1 cellular context compared by ENCODE assay signal in the genomic region with DNA sequence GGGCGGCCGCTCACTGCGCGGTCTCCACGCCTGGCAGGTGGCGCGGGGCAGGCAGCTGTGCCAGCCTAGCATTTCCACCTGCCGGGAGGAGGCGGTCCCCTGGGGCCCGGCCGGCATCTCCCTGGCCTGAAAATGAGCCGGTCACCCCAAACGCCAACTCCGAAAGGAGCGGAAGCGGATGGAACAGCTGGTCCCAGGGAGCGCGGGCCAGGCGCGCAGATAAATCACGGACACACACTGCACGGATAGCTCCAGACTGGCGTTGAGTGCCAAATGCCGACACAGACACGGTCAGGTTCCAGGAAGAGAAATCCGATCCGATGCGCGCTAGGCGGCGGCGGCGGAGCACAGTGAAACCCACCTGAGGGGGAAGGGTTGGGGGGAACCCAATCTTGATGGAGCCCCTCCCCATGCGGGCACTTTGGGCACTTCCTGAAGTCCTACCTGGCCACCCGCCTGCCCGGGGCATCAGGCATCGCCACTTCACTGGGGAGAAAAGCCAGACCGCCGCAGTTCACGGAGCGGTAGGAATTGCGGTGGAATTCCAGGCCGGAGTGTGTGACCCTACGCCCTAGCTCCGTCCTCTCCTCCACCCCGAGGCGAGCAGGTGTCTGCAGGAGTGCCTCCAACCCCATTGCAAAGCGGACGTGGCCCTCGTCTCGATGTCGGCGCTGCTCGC.
TF ChIP-seq lines count a peak whose summit lies in the region.

No MANE protein-coding gene starts in this region.

TF ChIP-seq in GM12878, 131 proteins besides CTCF, POLR2A, EP300 and RAD21 (continued from another document):
- TF ChIP-seq, protein P1, sequence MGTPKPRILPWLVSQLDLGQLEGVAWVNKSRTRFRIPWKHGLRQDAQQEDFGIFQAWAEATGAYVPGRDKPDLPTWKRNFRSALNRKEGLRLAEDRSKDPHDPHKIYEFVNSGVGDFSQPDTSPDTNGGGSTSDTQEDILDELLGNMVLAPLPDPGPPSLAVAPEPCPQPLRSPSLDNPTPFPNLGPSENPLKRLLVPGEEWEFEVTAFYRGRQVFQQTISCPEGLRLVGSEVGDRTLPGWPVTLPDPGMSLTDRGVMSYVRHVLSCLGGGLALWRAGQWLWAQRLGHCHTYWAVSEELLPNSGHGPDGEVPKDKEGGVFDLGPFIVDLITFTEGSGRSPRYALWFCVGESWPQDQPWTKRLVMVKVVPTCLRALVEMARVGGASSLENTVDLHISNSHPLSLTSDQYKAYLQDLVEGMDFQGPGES (IDR thresholded peaks at IDR 0.05) = no peak
- TF ChIP-seq, protein P2, sequence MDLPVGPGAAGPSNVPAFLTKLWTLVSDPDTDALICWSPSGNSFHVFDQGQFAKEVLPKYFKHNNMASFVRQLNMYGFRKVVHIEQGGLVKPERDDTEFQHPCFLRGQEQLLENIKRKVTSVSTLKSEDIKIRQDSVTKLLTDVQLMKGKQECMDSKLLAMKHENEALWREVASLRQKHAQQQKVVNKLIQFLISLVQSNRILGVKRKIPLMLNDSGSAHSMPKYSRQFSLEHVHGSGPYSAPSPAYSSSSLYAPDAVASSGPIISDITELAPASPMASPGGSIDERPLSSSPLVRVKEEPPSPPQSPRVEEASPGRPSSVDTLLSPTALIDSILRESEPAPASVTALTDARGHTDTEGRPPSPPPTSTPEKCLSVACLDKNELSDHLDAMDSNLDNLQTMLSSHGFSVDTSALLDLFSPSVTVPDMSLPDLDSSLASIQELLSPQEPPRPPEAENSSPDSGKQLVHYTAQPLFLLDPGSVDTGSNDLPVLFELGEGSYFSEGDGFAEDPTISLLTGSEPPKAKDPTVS (IDR thresholded peaks at IDR 0.05; ENCODE audit: low read depth, low read length) = no peak
- TF ChIP-seq BCL11A (IDR thresholded peaks at IDR 0.05; ENCODE audit: low read depth, low read length) = no peak
- no peak for TF ChIP-seq SMARCA5 (IDR thresholded peaks at IDR 0.05)
- TF ChIP-seq TCF7 (IDR thresholded peaks at IDR 0.05; ENCODE audit: borderline replicate concordance) = no peak
